In genomic region chr3:49339947-49340800, GRCh38 we compare ENCODE assay signal across 1 cellular context.
TF ChIP-seq lines count a peak whose summit lies in the region.

Gene USP4, minus strand, starts transcription at chr3:49340053. Its CDS starts 29 bp downstream, at chr3:49340024.

TF ChIP-seq in HepG2, 621 proteins besides CTCF, POLR2A, EP300 and RAD21 (continued from another document and continues in another):
- TF ChIP-seq ARID3A (IDR thresholded peaks at IDR 0.05; ENCODE audit: low read depth, low read length) (no peak), BRF2 (CRISPR knock-in tag; IDR thresholded peaks at IDR 0.05) (peak; percentile 92), PTBP1 (IDR thresholded peaks at IDR 0.05; ENCODE audit: low read depth, low read length, poor library complexity, severe bottlenecking) (no peak), SRSF9 (IDR thresholded peaks at IDR 0.05; ENCODE audit: borderline replicate concordance, insufficient read depth, low read depth, low read length, poor library complexity, severe bottlenecking) (no peak), SNAPC2 (CRISPR knock-in tag; IDR thresholded peaks at IDR 0.05) (peak; percentile 56; the same call in 1 of the 2 replicates), NKX3-1 (CRISPR knock-in tag; IDR thresholded peaks at IDR 0.05) (0 out of 2 replicates have a peak, but pooled peaks have one; percentile 69), HNRNPL (IDR thresholded peaks at IDR 0.05; ENCODE audit: low read depth, low read length) (no peak), ZNF329 (CRISPR knock-in tag; IDR thresholded peaks at IDR 0.05; ENCODE audit: low read depth) (peak; percentile 63; the same call in 1 of the 2 replicates), ZBTB1 (CRISPR knock-in tag; IDR thresholded peaks at IDR 0.05; ENCODE audit: borderline replicate concordance) (no peak), MAX (IDR thresholded peaks at IDR 0.05) (peak; percentile 97), MED1 (CRISPR knock-in tag; IDR thresholded peaks at IDR 0.05) (peak; percentile 83), MAFG (CRISPR knock-in tag; IDR thresholded peaks at IDR 0.05) (no peak), ZNF557 (CRISPR knock-in tag; IDR thresholded peaks at IDR 0.05) (peak; percentile 84; the same call in 1 of the 2 replicates), SALL1 (CRISPR knock-in tag; IDR thresholded peaks at IDR 0.05) (peak; percentile 98), FUBP1 (CRISPR knock-in tag; IDR thresholded peaks at IDR 0.05; ENCODE audit: borderline replicate concordance) (peak; percentile 68; the same call in 1 of the 2 replicates), ZNF724P (CRISPR knock-in tag; IDR thresholded peaks at IDR 0.05; ENCODE audit: borderline replicate concordance) (peak; percentile 92), KDM5A (IDR thresholded peaks at IDR 0.05; ENCODE audit: borderline replicate concordance, low read length) (peak; percentile 49; the same call in 1 of the 2 replicates), FOXO4 (CRISPR knock-in tag; conservative IDR thresholded peaks at IDR 0.05) (0 out of 2 replicates have a peak, but pooled peaks have one; percentile 95), PRMT3 (CRISPR knock-in tag; IDR thresholded peaks at IDR 0.05; ENCODE audit: borderline replicate concordance, low read depth) (peak; percentile 96), ZSCAN12 (CRISPR knock-in tag; IDR thresholded peaks at IDR 0.05) (peak; percentile 52), NFKBIZ (CRISPR knock-in tag; IDR thresholded peaks at IDR 0.05) (no peak; the same call in 1 of the 2 replicates), MNT (IDR thresholded peaks at IDR 0.05) (peak; percentile 44), RXRB (CRISPR knock-in tag; IDR thresholded peaks at IDR 0.05; ENCODE audit: borderline replicate concordance) (peak; percentile 62), ZBTB44 (CRISPR knock-in tag; IDR thresholded peaks at IDR 0.05) (peak; percentile 83; the same call in 1 of the 2 replicates), ZNF160 (CRISPR knock-in tag; IDR thresholded peaks at IDR 0.05) (peak; percentile 93), BCL6 (CRISPR knock-in tag; IDR thresholded peaks at IDR 0.05) (peak; percentile 49), ZNF569 (CRISPR knock-in tag; IDR thresholded peaks at IDR 0.05; ENCODE audit: borderline replicate concordance) (peak; percentile 98; the same call in 1 of the 2 replicates), MEIS2 (CRISPR knock-in tag; IDR thresholded peaks at IDR 0.05) (peak; percentile 57; the same call in 1 of the 2 replicates), ARNT (IDR thresholded peaks at IDR 0.05) (no peak), ZNF709 (CRISPR knock-in tag; IDR thresholded peaks at IDR 0.05) (peak; percentile 99), ZNF781 (CRISPR knock-in tag; IDR thresholded peaks at IDR 0.05; ENCODE audit: borderline replicate concordance, not compliant biosample characterization) (peak; percentile 84), ZNF850 (CRISPR knock-in tag; conservative IDR thresholded peaks at IDR 0.05) (0 out of 2 replicates have a peak, but pooled peaks have one; percentile 65), ZSCAN9 (CRISPR knock-in tag; IDR thresholded peaks at IDR 0.05; ENCODE audit: borderline replicate concordance) (peak; percentile 87), MZF1 (CRISPR knock-in tag; IDR thresholded peaks at IDR 0.05; ENCODE audit: borderline replicate concordance) (no peak), GLI4 (CRISPR knock-in tag; IDR thresholded peaks at IDR 0.05; ENCODE audit: borderline replicate concordance) (peak; percentile 96; the same call in 1 of the 2 replicates), ELK4 (CRISPR knock-in tag; IDR thresholded peaks at IDR 0.05; ENCODE audit: borderline replicate concordance) (0 out of 2 replicates have a peak, but pooled peaks have one; percentile 14), SATB2 (CRISPR knock-in tag; IDR thresholded peaks at IDR 0.05) (peak; percentile 39; the same call in 1 of the 2 replicates), TEF (CRISPR knock-in tag; IDR thresholded peaks at IDR 0.05) (no peak), ZNF496 (CRISPR knock-in tag; IDR thresholded peaks at IDR 0.05; ENCODE audit: insufficient replicate concordance) (no peak), FIP1L1 (IDR thresholded peaks at IDR 0.05; ENCODE audit: borderline replicate concordance, insufficient read depth, low read depth, low read length) (0 out of 2 replicates have a peak, but pooled peaks have one; percentile 29), MEIS1 (CRISPR knock-in tag; IDR thresholded peaks at IDR 0.05; ENCODE audit: borderline replicate concordance) (peak; percentile 98), FOSL2 (CRISPR knock-in tag; IDR thresholded peaks at IDR 0.05) (peak; percentile 52; the same call in 1 of the 2 replicates), ZNF343 (CRISPR knock-in tag; IDR thresholded peaks at IDR 0.05) (peak; percentile 99), ARID5B (CRISPR knock-in tag; IDR thresholded peaks at IDR 0.05) (peak; percentile 81), KMT2A (CRISPR knock-in tag; IDR thresholded peaks at IDR 0.05) (peak; percentile 88; the same call in 1 of the 2 replicates), HNF4A (CRISPR knock-in tag; IDR thresholded peaks at IDR 0.05) (no peak; the same call in 1 of the 2 replicates), FOXA3 (CRISPR knock-in tag; IDR thresholded peaks at IDR 0.05) (peak; percentile 82), KLF6 (CRISPR knock-in tag; IDR thresholded peaks at IDR 0.05) (peak; percentile 97), NR0B2 (CRISPR knock-in tag; IDR thresholded peaks at IDR 0.05) (peak; percentile 99), NFYC (CRISPR knock-in tag; IDR thresholded peaks at IDR 0.05) (peak; percentile 53), KLF12 (CRISPR knock-in tag; IDR thresholded peaks at IDR 0.05; ENCODE audit: borderline replicate concordance) (peak; percentile 95)
